ENCODE assay signal across 8 cellular contexts in the genomic region with DNA sequence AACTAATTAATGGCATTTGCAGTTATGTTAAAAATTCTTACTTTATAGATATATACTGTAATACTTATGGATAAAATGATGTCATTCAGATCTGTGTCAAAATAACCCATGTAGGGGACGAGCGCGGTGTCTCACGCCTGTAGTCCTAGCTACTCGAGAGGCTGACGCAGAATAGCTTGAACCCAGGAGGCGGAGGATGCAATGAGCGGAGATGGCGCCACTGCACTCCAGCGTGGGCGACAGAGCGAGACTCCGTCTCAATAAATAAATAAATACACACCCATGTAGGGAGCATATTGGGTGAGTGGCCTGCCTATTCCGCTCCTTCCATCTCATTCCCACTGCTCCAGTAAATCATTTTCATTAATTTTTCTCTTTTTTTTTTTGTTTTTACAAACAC. TPM values are rescaled to one million over a fixed set of nuclear protein-coding genes. Genes with fewer than 3 reads are reported as not detected.
A peak's percentile ranks its signal among the peaks of the same experiment; 100 is the strongest.
DNase-seq lines count a peak whose midpoint lies in the region; ATAC-seq and TF ChIP-seq lines count a peak whose summit lies in the region.

No MANE protein-coding gene starts in this region.

- no peaks in the 10 kb centered on the region for H3K9me3 ChIP-seq in endocrine pancreas (ENCODE audit: control insufficient read depth, low read length)

- no peak for TF ChIP-seq CTCF in nephron (IDR thresholded peaks at IDR 0.05; ENCODE audit: unreplicated experiment in 3 of 3)

- H3K9ac ChIP-seq in endocrine pancreas (ENCODE audit: control insufficient read depth, insufficient read depth, low read length) = peak overlapping the region; percentile 91

- DNase-seq in D341Med (ENCODE audit: low spot score) = peak; percentile 5
- DNase-seq in SHP77 treated with DMSO at 0.1 percent for 48 hours (lab: John Stamatoyannopoulos, UW) = peak; percentile 24
- DNase-seq in HT-29 (ENCODE audit: low spot score) = no peak

- H3K27me3 ChIP-seq in endocrine pancreas (ENCODE audit: control insufficient read depth, insufficient read depth, low read length) = no peaks in the 10 kb centered on the region

- H3K4me3 Mint-ChIP-seq in nephron = peak overlapping the region; percentile 98 to 100 (median 100)

- no peaks in the 10 kb centered on the region for H3K4me1 ChIP-seq in endocrine pancreas (ENCODE audit: control insufficient read depth, insufficient read depth, low read length)

- ATAC-seq in HG02938 (IDR thresholded peaks at IDR 0.05; ENCODE audit: unreplicated experiment) (no peak), HG03097 (IDR thresholded peaks at IDR 0.05; ENCODE audit: low FRiP score, unreplicated experiment) (no peak), HG03469 (IDR thresholded peaks at IDR 0.05; ENCODE audit: unreplicated experiment) (no peak)

- peak overlapping the region; percentile 65 for H3K4me3 ChIP-seq in endocrine pancreas (ENCODE audit: control insufficient read depth, insufficient read depth, low read length)

- H3K9me3 Mint-ChIP-seq in nephron = no peaks in the 10 kb centered on the region

- peaks cover 30% of the 10 kb centered on the region for H3K36me3 Mint-ChIP-seq in nephron (ENCODE audit: low read depth)

- peaks cover 4% of the 10 kb centered on the region for H3K4me1 Mint-ChIP-seq in nephron

- H3K27me3 Mint-ChIP-seq in nephron (ENCODE audit: low read depth) = no peaks in the 10 kb centered on the region

- H3K27ac Mint-ChIP-seq in nephron = peak overlapping the region in 1 of 3 experiments; percentile 46

- peaks cover 2% of the 10 kb centered on the region for H3K36me3 ChIP-seq in endocrine pancreas (ENCODE audit: control insufficient read depth, insufficient read depth, low read length)

RNA-seq across cellular contexts. Expression of a gene that starts 7.1 kb away (rescaled TPM):
- total RNA-seq in HT-29 (2014; rRNA removed; shearing (Covaris generic)) = 104 and 118 TPM in 2 replicates

RNA-seq across cellular contexts. Expression of a gene that starts 17.7 kb away (rescaled TPM):
- not detected in 2 replicates for total RNA-seq in HT-29 (2014; rRNA removed; shearing (Covaris generic))
